Comparison of ENCODE assay signal across 17 cellular contexts in the genomic region with DNA sequence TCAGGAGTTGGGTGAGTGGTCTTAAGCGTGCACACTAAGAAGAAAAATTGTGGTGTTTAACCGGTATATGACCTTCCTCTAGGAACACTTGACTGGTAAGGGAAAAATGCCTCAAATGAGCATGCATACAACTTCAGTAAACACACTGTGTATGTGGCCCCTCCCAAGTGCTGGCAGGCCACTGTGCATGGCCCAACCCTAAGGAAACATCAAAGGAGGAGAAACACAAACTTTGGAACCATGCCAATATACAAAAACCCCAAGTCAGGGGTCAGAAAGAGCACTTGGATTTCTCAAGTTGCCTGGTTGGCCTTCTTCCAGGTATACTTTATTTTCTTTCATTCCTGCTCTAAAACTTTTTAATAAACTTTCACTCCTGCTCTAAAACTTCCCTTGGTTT.
DNase-seq lines count a peak whose midpoint lies in the region; ATAC-seq, FAIRE-seq and TF ChIP-seq lines count a peak whose summit lies in the region.
"Had no signal": no experiment of that assay in that cellular context is flagged by ENCODE, and none has a peak within 500 bp of the region (broad histone marks: within the 10 kb centered on the region; RNA-seq: fewer than 3 reads in every experiment).

No MANE protein-coding gene starts in this region.

- H2BK20ac ChIP-seq in H1 (ENCODE audit: low read length), result no peak overlapping the region

- H3K9ac ChIP-seq in HepG2 (ENCODE audit: insufficient read depth, low read depth, low read length), result no peak overlapping the region
- H3K9ac ChIP-seq in H1 (replicated peaks in 1 of 4; ENCODE audit: extremely low read depth in 1 of 4, low read depth in 3 of 4, low read length in 3 of 4), result no peak overlapping the region
- H3K9ac ChIP-seq: GM23248, KMS-11 had no signal

- no peak overlapping the region for H3K23ac ChIP-seq in H1 (ENCODE audit: insufficient read length)

- TF ChIP-seq RAD21 in HepG2 (CRISPR knock-in tag; IDR thresholded peaks at IDR 0.05), result no peak
- TF ChIP-seq RAD21 in H1 (IDR thresholded peaks at IDR 0.05 in 1 of 2, conservative IDR thresholded peaks at IDR 0.05 in 1 of 2; ENCODE audit: low read depth in 2 of 2, low read length in 2 of 2), result no peak

- H3K79me2 ChIP-seq in HepG2 (ENCODE audit: insufficient read depth, low read length) (no peaks in the 10 kb centered on the region), H1 (ENCODE audit: control insufficient read depth in 1 of 2, insufficient read depth in 2 of 2, low read length in 2 of 2) (no peaks in the 10 kb centered on the region)

- H3K27ac Mint-ChIP-seq in chondrocyte (ENCODE audit: unreplicated experiment), result no peak overlapping the region
- H3K27ac Mint-ChIP-seq: CD4-positive, alpha-beta memory T cell; H9; IgD-negative memory B cell had no signal

- H4K20me1 ChIP-seq in HepG2 (ENCODE audit: insufficient read depth, low read length), result no peaks in the 10 kb centered on the region
- H4K20me1 ChIP-seq in H1 (replicated peaks in 1 of 2; ENCODE audit: control insufficient read depth in 1 of 2, insufficient read depth in 2 of 2, low read length in 2 of 2), result no peaks in the 10 kb centered on the region

- 80% methylated on average over 2 of the region's 2 CpGs for WGBS in HepG2 (ENCODE audit: low lambda C conversion rate)
- 75% methylated on average over 2 of the region's 2 CpGs for WGBS in right lobe of liver (ENCODE audit: insufficient coverage, low coverage, low lambda C conversion rate, missing lambda C conversion rate)
- 97% methylated on average over 2 of the region's 2 CpGs; no CpG with 5 or more reads in 1 of the 2 experiments for WGBS in H1 (ENCODE audit: extremely low coverage in 1 of 2, insufficient coverage in 1 of 2, insufficient read length in 1 of 2, insufficient replicate concordance in 2 of 2, low coverage in 1 of 2, low lambda C conversion rate in 2 of 2, missing lambda C conversion rate in 1 of 2), 2 experiments
- 58 to 77% (median 74%) methylated on average over 2 of the region's 2 CpGs for WGBS in small intestine, 3 donors

- TF ChIP-seq CTCF in HepG2 (CRISPR knock-in tag; IDR thresholded peaks at IDR 0.05) (no peak), right lobe of liver (IDR thresholded peaks at IDR 0.05) (no peak), H1 (IDR thresholded peaks at IDR 0.05; ENCODE audit: control extremely low read depth in 1 of 3, insufficient read depth in 1 of 3, low read depth in 1 of 3, low read length in 3 of 3) (no peak), chondrocyte (IDR thresholded peaks at IDR 0.05) (no peak)

- no peaks in the 10 kb centered on the region for H3K79me1 ChIP-seq in H1 (ENCODE audit: low read depth, low read length)

- H2BK120ac ChIP-seq in H1 (replicated peaks; ENCODE audit: low read depth, low read length), result no peak overlapping the region

- H3K4me3 Mint-ChIP-seq in chondrocyte (ENCODE audit: unreplicated experiment), result no peak overlapping the region
- H3K4me3 Mint-ChIP-seq: CD4-positive, alpha-beta memory T cell; H9; IgD-negative memory B cell had no signal

- H2AFZ ChIP-seq in HepG2 (ENCODE audit: low read length) (no peak overlapping the region), H1 (ENCODE audit: low read length) (0 out of 2 replicates have a peak overlapping the region, but pooled peaks have one; percentile 32)
- H2AFZ ChIP-seq: GM23248 had no signal

- CTCF ChIA-PET in HepG2 (lab: Yijun Ruan, JAX; ENCODE audit: low intra/inter-chr PET ratio, low total read pairs) (no interaction called here), H1 (lab: Charles Lee; ENCODE audit: partially characterized antibody) (no interaction called here)

- in situ Hi-C loops in HepG2 (cut with HindIII; ENCODE audit: extremely low pct_ligation_motif_present, low pct_unique_long_range_greater_than_20kb), result no loop called here

- POLR2A ChIA-PET in HepG2 (lab: Yijun Ruan, JAX) (no interaction called here), H1 (lab: Charles Lee; ENCODE audit: partially characterized antibody) (no interaction called here)

- intact Hi-C loops in HepG2 (cut with micrococcal nuclease; ENCODE audit: unreplicated experiment), result no loop called here
- intact Hi-C loops in right lobe of liver (cut with DNase I), result no loop called here

- H3K4me1 ChIP-seq in HepG2 (ENCODE audit: insufficient read depth, low read length) (peaks cover 18% of the 10 kb centered on the region), right lobe of liver (no peaks in the 10 kb centered on the region), H1 (replicated peaks in 1 of 4; ENCODE audit: control insufficient read depth in 3 of 4, insufficient read depth in 4 of 4, low read length in 3 of 4) (peaks cover 0 to 6% (median 0%) of the 10 kb centered on the region in 4 experiments; a peak in 1 of 7 replicates), small intestine (ENCODE audit: control insufficient read depth in 2 of 2, insufficient read depth in 1 of 2, low read depth in 1 of 2, low read length in 1 of 2) (no peaks in the 10 kb centered on the region)
- H3K4me1 ChIP-seq: BE2C had no signal

- no peak overlapping the region for H2BK5ac ChIP-seq in H1 (ENCODE audit: low read depth, low read length)

- H2BK12ac ChIP-seq in H1 (ENCODE audit: low read depth, low read length), result no peak overlapping the region

- TF ChIP-seq POLR2A in HepG2 (IDR thresholded peaks at IDR 0.05; ENCODE audit: insufficient read depth in 1 of 2, low read depth in 2 of 2, low read length in 2 of 2), result no peak
- TF ChIP-seq POLR2A in right lobe of liver (IDR thresholded peaks at IDR 0.05), result no peak
- TF ChIP-seq POLR2A in H1 (IDR thresholded peaks at IDR 0.05; ENCODE audit: control extremely low read depth in 1 of 2, low read depth in 2 of 2, low read length in 2 of 2), result no peak

- H4K5ac ChIP-seq in H1 (ENCODE audit: insufficient read length, low read depth, low read length), result no peak overlapping the region

- no peaks in the 10 kb centered on the region for H3K36me3 Mint-ChIP-seq in chondrocyte (ENCODE audit: low read depth)
- H3K36me3 Mint-ChIP-seq: CD4-positive, alpha-beta memory T cell; IgD-negative memory B cell had no signal

- ATAC-seq in HepG2 (no peak), right lobe of liver (no peak), GM21786 (IDR thresholded peaks at IDR 0.05; ENCODE audit: unreplicated experiment) (no peak)

- H3K36me3 ChIP-seq in HepG2 (replicated peaks in 1 of 2; ENCODE audit: control insufficient read depth in 1 of 2, insufficient read depth in 2 of 2, low read length in 2 of 2) (no peaks in the 10 kb centered on the region), right lobe of liver (no peaks in the 10 kb centered on the region), H1 (ENCODE audit: control insufficient read depth in 2 of 4, insufficient read depth in 4 of 4, low read length in 3 of 4) (peaks cover 0 to 15% (median 0%) of the 10 kb centered on the region in 4 experiments; a peak in 4 of 8 replicates), small intestine (ENCODE audit: control insufficient read depth in 2 of 2, insufficient read depth in 2 of 2, low read length in 2 of 2) (no peaks in the 10 kb centered on the region)
- H3K36me3 ChIP-seq: BE2C had no signal

- no peak overlapping the region for H3K27ac ChIP-seq in HepG2 (ENCODE audit: extremely low read length, insufficient read depth, low read length)
- H3K27ac ChIP-seq in right lobe of liver, result no peak overlapping the region
- H3K27ac ChIP-seq in H1 (ENCODE audit: low read depth, low read length), result no peak overlapping the region
- no peak overlapping the region for H3K27ac ChIP-seq in small intestine (ENCODE audit: low read depth in 1 of 2, low read length in 1 of 2)
- H3K27ac ChIP-seq: GM23248, KMS-11 had no signal

- no peak for TF ChIP-seq EP300 in HepG2 (IDR thresholded peaks at IDR 0.05; ENCODE audit: low read depth in 2 of 2, low read length in 2 of 2)
- no peak for TF ChIP-seq EP300 in HepG2 (CRISPR knock-in tag; IDR thresholded peaks at IDR 0.05; ENCODE audit: borderline replicate concordance)
- TF ChIP-seq EP300 in H1 (IDR thresholded peaks at IDR 0.05; ENCODE audit: borderline replicate concordance in 1 of 2, low read depth in 2 of 2, low read length in 2 of 2), result no peak

- FAIRE-seq in HepG2 (lab: Jason Lieb, UNC) (peak; percentile 66), H1 (lab: Jason Lieb, UNC) (no peak), small intestine (lab: Jason Lieb, UNC) (no peak)
- FAIRE-seq: D721Med had no signal

- no peak overlapping the region for H3K56ac ChIP-seq in H1 (replicated peaks; ENCODE audit: insufficient read length, low read depth, low read length)

- H3K4me1 Mint-ChIP-seq in chondrocyte (ENCODE audit: low read depth), result no peaks in the 10 kb centered on the region
- H3K4me1 Mint-ChIP-seq: CD4-positive, alpha-beta memory T cell had no signal

- H3K4me3 ChIP-seq in HepG2 (replicated peaks in 1 of 3; ENCODE audit: insufficient read depth in 1 of 3, low read depth in 2 of 3, low read length in 3 of 3), result no peak overlapping the region
- no peak overlapping the region for H3K4me3 ChIP-seq in right lobe of liver
- H3K4me3 ChIP-seq in H1 (ENCODE audit: extremely low read depth in 1 of 4, insufficient read depth in 2 of 4, low read depth in 3 of 4, low read length in 4 of 4), result no peak overlapping the region
- no peak overlapping the region for H3K4me3 ChIP-seq in small intestine (ENCODE audit: low read depth in 1 of 2, low read length in 2 of 2)
- H3K4me3 ChIP-seq: GM23248 had no signal

- H4K91ac ChIP-seq in H1 (replicated peaks; ENCODE audit: insufficient read length, low read length), result no peak overlapping the region

- no peak overlapping the region for H3K18ac ChIP-seq in H1 (ENCODE audit: extremely low read depth, low read length)

- H3K4ac ChIP-seq in H1 (replicated peaks; ENCODE audit: insufficient read length, low read depth, low read length), result no peak overlapping the region

- peaks cover 40% of the 10 kb centered on the region for H3K9me3 Mint-ChIP-seq in chondrocyte (ENCODE audit: low read depth)

- DNase-seq in HepG2 (ENCODE audit: low spot score) (no peak), right lobe of liver (no peak), H1 (ENCODE audit: low read depth in 1 of 2, low spot score in 2 of 2) (no peak), small intestine (peak; percentile 33), AML-193 (lab: John Stamatoyannopoulos, UW) (no peak), chondrocyte (ENCODE audit: low spot score) (no peak)
- DNase-seq: BE2C; CD4-positive, alpha-beta memory T cell; COR-L47; DMS153; GF-D8; GM23248; H9 had no signal

- H4K8ac ChIP-seq in H1 (ENCODE audit: extremely low read depth, insufficient read depth, low read length), result no peak overlapping the region

- no peaks in the 10 kb centered on the region for H3K27me3 ChIP-seq in HepG2 (ENCODE audit: control insufficient read depth in 1 of 2, insufficient read depth in 2 of 2, low read length in 2 of 2)
- no peaks in the 10 kb centered on the region for H3K27me3 ChIP-seq in right lobe of liver
- peaks cover 0 to 2% (median 0%) of the 10 kb centered on the region in 4 experiments; a peak in 1 of 7 replicates for H3K27me3 ChIP-seq in H1 (replicated peaks in 1 of 4; ENCODE audit: control insufficient read depth in 3 of 4, extremely low read depth in 1 of 4, insufficient read depth in 3 of 4, low read length in 3 of 4)
- H3K27me3 ChIP-seq in small intestine (ENCODE audit: control insufficient read depth in 2 of 2, insufficient read depth in 2 of 2, low read length in 2 of 2), result no peaks in the 10 kb centered on the region
- H3K27me3 ChIP-seq: BE2C had no signal

- H3K9me3 ChIP-seq in HepG2 (ENCODE audit: low read length) (peaks cover 32% of the 10 kb centered on the region), right lobe of liver (no peaks in the 10 kb centered on the region), H1 (ENCODE audit: insufficient read depth in 2 of 2, low read depth in 1 of 2, low read length in 1 of 2) (peaks cover 36 to 43% of the 10 kb centered on the region in 2 experiments), small intestine (ENCODE audit: control insufficient read depth, low read depth) (peaks cover 3% of the 10 kb centered on the region)
- H3K9me3 ChIP-seq: BE2C had no signal

- no TSS peak for BruUV-seq in HepG2 (replicated peaks; lab: Mats Ljungman, UMichigan)

- H3K4me2 ChIP-seq in HepG2 (ENCODE audit: low read depth, low read length) (no peak overlapping the region), H1 (ENCODE audit: insufficient read depth in 1 of 2, low read depth in 2 of 2, low read length in 2 of 2) (no peak overlapping the region)
- H3K4me2 ChIP-seq: KMS-11 had no signal

- H3K27me3 Mint-ChIP-seq in chondrocyte (ENCODE audit: low read depth), result no peaks in the 10 kb centered on the region
- H3K27me3 Mint-ChIP-seq: CD4-positive, alpha-beta memory T cell; IgD-negative memory B cell had no signal

- H3K23me2 ChIP-seq in H1 (ENCODE audit: low read depth, low read length), result no peaks in the 10 kb centered on the region

- no peak overlapping the region for H2AK5ac ChIP-seq in H1 (ENCODE audit: low read depth, low read length)

- H3K14ac ChIP-seq in H1 (ENCODE audit: insufficient read length), result no peak overlapping the region

- no peak overlapping the region for H2BK15ac ChIP-seq in H1 (ENCODE audit: low read length)
